Comparison of ENCODE assay signal across 21 cellular contexts in the genomic region with DNA sequence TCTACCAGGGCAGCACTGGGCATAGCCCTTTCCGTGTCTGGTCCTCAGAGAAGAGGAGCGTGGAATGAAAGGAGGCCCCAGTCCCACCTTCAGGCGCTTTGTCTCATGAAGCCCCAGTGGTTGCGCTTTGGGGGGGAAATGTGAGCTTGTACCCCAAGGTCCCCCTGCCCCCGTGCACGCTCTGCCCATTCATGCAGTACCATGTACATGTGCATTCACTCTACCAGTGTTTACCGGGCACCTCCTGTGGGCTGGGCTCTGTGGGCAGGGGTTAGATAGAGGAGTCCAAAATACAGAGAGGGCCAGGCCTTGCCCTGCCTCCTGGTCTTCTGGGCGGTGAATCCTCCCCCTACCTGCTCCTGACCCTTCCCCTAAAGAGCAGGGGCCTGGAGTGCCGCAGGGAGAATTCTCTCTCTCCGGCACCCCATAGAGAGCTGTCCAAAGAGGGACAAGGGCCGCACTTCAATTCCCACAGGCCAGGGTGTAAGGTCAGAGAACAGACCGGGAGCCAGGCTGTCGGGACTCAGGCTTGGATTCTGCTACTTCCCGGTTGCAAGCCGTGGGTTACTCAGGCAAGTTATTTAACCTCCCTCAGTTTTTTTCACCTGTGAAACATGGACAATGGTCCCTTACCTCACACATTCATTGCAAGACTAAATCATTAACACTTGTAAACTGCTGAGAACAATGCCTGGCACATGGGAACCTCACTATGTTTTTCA.
DNase-seq lines count a peak whose midpoint lies in the region; ATAC-seq, FAIRE-seq and TF ChIP-seq lines count a peak whose summit lies in the region.
"Had no signal": no experiment of that assay in that cellular context is flagged by ENCODE, and none has a peak within 500 bp of the region (broad histone marks: within the 10 kb centered on the region; RNA-seq: fewer than 3 reads in every experiment).

No MANE protein-coding gene starts in this region.

- H3K79me1 ChIP-seq in H1 (ENCODE audit: low read depth, low read length) (no peaks in the 10 kb centered on the region), neuronal stem cell (ENCODE audit: low read depth, low read length) (no peaks in the 10 kb centered on the region)

- H3K14ac ChIP-seq in H1 (ENCODE audit: insufficient read length) (no peak overlapping the region), neuronal stem cell (ENCODE audit: low read length) (no peak overlapping the region)

- H4K91ac ChIP-seq in H1 (replicated peaks; ENCODE audit: insufficient read length, low read length) (peak overlapping the region; percentile 26), neuronal stem cell (ENCODE audit: low read depth, low read length, poor library complexity) (no peak overlapping the region)

- no peak overlapping the region for H2BK120ac ChIP-seq in H1 (replicated peaks; ENCODE audit: low read depth, low read length)
- H2BK120ac ChIP-seq in neuronal stem cell (ENCODE audit: low read depth, low read length) = no peak overlapping the region

- no peak for TF ChIP-seq POLR2A in H1 (IDR thresholded peaks at IDR 0.05; ENCODE audit: control extremely low read depth in 1 of 2, low read depth in 2 of 2, low read length in 2 of 2)

- FAIRE-seq in H1 (lab: Jason Lieb, UNC) = no peak
- FAIRE-seq: GM19239, H54 had no signal

- DNase-seq in NT2/D1 (ENCODE audit: low read depth, low spot score) (no peak), H1 (ENCODE audit: low read depth in 1 of 2, low spot score in 2 of 2) (no peak), neuronal stem cell (ENCODE audit: low spot score) (no peak), upper lobe of right lung (peak; percentile 45), SW 1271 (lab: John Stamatoyannopoulos, UW) (no peak), SK-N-DZ (ENCODE audit: low spot score) (no peak)
- DNase-seq: BE2C; EL; Kasumi-1; MG63; NCI-H1417; NCI-H1694 treated with DMSO at 0.1 percent for 48 hours; NCI-H2107; NCI-H510A; NCI-H748 treated with DMSO at 0.1 percent for 48 hours; NK-92 treated with Interleukin-12 subunit alpha and Interleukin-12 subunit beta, amount 100 ng/mL, for 24 hours had no signal

- CTCF ChIA-PET in H1 (lab: Charles Lee; ENCODE audit: partially characterized antibody) = interaction anchor here (0.7 to 0.9 kb wide), 2 partner anchors 15 to 44 kb away, joined by 3 read pairs; no protein-coding TSS in a partner anchor

- H2AFZ ChIP-seq in H1 (ENCODE audit: low read length) (no peak overlapping the region), neuronal stem cell (ENCODE audit: low read length) (no peak overlapping the region)

- no peak for TF ChIP-seq RAD21 in H1 (IDR thresholded peaks at IDR 0.05 in 1 of 2, conservative IDR thresholded peaks at IDR 0.05 in 1 of 2; ENCODE audit: low read depth in 2 of 2, low read length in 2 of 2)

- H3K23ac ChIP-seq in H1 (ENCODE audit: insufficient read length) (no peak overlapping the region), neuronal stem cell (ENCODE audit: low read depth, low read length, poor library complexity) (no peak overlapping the region)

- H4K5ac ChIP-seq in H1 (ENCODE audit: insufficient read length, low read depth, low read length) = no peak overlapping the region

- peak overlapping the region; percentile 29; the same call in 1 of the 2 replicates for H4K8ac ChIP-seq in H1 (ENCODE audit: extremely low read depth, insufficient read depth, low read length)
- H4K8ac ChIP-seq in neuronal stem cell (ENCODE audit: low read depth, low read length) = no peak overlapping the region

- no peaks in the 10 kb centered on the region for H3K9me3 ChIP-seq in NT2/D1 (ENCODE audit: insufficient read depth, low read length)
- no peaks in the 10 kb centered on the region for H3K9me3 ChIP-seq in H1 (ENCODE audit: insufficient read depth in 2 of 2, low read depth in 1 of 2, low read length in 1 of 2)
- no peaks in the 10 kb centered on the region for H3K9me3 ChIP-seq in neuronal stem cell (replicated peaks in 1 of 2; ENCODE audit: control insufficient read depth in 2 of 2, insufficient read depth in 1 of 2, low read depth in 1 of 2, low read length in 2 of 2)
- H3K9me3 ChIP-seq in upper lobe of right lung = no peaks in the 10 kb centered on the region
- H3K9me3 ChIP-seq: BE2C, MG63, Peyer's patch, SJSA1 had no signal

- ATAC-seq in upper lobe of right lung = no peak
- no peak for ATAC-seq in GM19395 (IDR thresholded peaks at IDR 0.05; ENCODE audit: unreplicated experiment)

- no peaks in the 10 kb centered on the region for H3K79me2 ChIP-seq in H1 (ENCODE audit: control insufficient read depth in 1 of 2, insufficient read depth in 2 of 2, low read length in 2 of 2)

- H3K4me3 ChIP-seq in NT2/D1 (ENCODE audit: insufficient read length, low read depth) = no peak overlapping the region
- H3K4me3 ChIP-seq in H1 (ENCODE audit: extremely low read depth in 1 of 4, insufficient read depth in 2 of 4, low read depth in 3 of 4, low read length in 4 of 4) = no peak overlapping the region
- H3K4me3 ChIP-seq in neuronal stem cell (ENCODE audit: low read length in 2 of 2) = no peak overlapping the region
- H3K4me3 ChIP-seq in upper lobe of right lung = no peak overlapping the region
- H3K4me3 ChIP-seq: MG63, Peyer's patch, SJSA1 had no signal

- H3K4me1 ChIP-seq in NT2/D1 (ENCODE audit: insufficient read depth, insufficient read length) (peaks cover 22% of the 10 kb centered on the region), H1 (replicated peaks in 1 of 4; ENCODE audit: control insufficient read depth in 3 of 4, insufficient read depth in 4 of 4, low read length in 3 of 4) (peaks cover 9 to 19% (median 11%) of the 10 kb centered on the region in 4 experiments), neuronal stem cell (ENCODE audit: control insufficient read depth in 2 of 2, insufficient read depth in 1 of 2, low read depth in 1 of 2, low read length in 2 of 2) (peaks cover 0 to 30% of the 10 kb centered on the region in 2 donors), upper lobe of right lung (no peaks in the 10 kb centered on the region)
- H3K4me1 ChIP-seq: BE2C, Peyer's patch, SJSA1 had no signal

- H2BK5ac ChIP-seq in H1 (ENCODE audit: low read depth, low read length) = no peak overlapping the region; the same call in 1 of the 2 replicates
- H2BK5ac ChIP-seq in neuronal stem cell (ENCODE audit: low read length) = no peak overlapping the region

- POLR2A ChIA-PET in H1 (lab: Charles Lee; ENCODE audit: partially characterized antibody) = no interaction called here

- H3K18ac ChIP-seq in H1 (ENCODE audit: extremely low read depth, low read length) = no peak overlapping the region
- peak overlapping the region; percentile 23 for H3K18ac ChIP-seq in neuronal stem cell (ENCODE audit: low read length)

- no peaks in the 10 kb centered on the region for H4K20me1 ChIP-seq in H1 (replicated peaks in 1 of 2; ENCODE audit: control insufficient read depth in 1 of 2, insufficient read depth in 2 of 2, low read length in 2 of 2)

- intact Hi-C loops in upper lobe of right lung (cut with DNase I) = no loop called here

- H3K56ac ChIP-seq in H1 (replicated peaks; ENCODE audit: insufficient read length, low read depth, low read length) = no peak overlapping the region

- H3K36me3 ChIP-seq in NT2/D1 (ENCODE audit: insufficient read depth, insufficient read length, low read length) (no peaks in the 10 kb centered on the region), H1 (ENCODE audit: control insufficient read depth in 2 of 4, insufficient read depth in 4 of 4, low read length in 3 of 4) (no peaks in the 10 kb centered on the region), neuronal stem cell (replicated peaks in 1 of 2; ENCODE audit: control insufficient read depth in 2 of 2, insufficient read depth in 2 of 2, low read length in 2 of 2) (no peaks in the 10 kb centered on the region), upper lobe of right lung (no peaks in the 10 kb centered on the region)
- H3K36me3 ChIP-seq: BE2C, MG63, Peyer's patch, SJSA1 had no signal

- H3K4me2 ChIP-seq in H1 (ENCODE audit: insufficient read depth in 1 of 2, low read depth in 2 of 2, low read length in 2 of 2) (no peak overlapping the region), neuronal stem cell (ENCODE audit: insufficient read depth, low read length, poor library complexity, severe bottlenecking) (no peak overlapping the region)

- peak overlapping the region; percentile 16; the same call in 1 of the 2 replicates for H2BK15ac ChIP-seq in H1 (ENCODE audit: low read length)
- H2BK15ac ChIP-seq in neuronal stem cell (ENCODE audit: low read length) = no peak overlapping the region

- TF ChIP-seq CTCF in H1 (IDR thresholded peaks at IDR 0.05; ENCODE audit: control extremely low read depth in 1 of 3, insufficient read depth in 1 of 3, low read depth in 1 of 3, low read length in 3 of 3) (no peak), upper lobe of right lung (IDR thresholded peaks at IDR 0.05) (no peak)

- H3K27ac ChIP-seq in H1 (ENCODE audit: low read depth, low read length) (no peak overlapping the region), neuronal stem cell (replicated peaks; ENCODE audit: low read length) (no peak overlapping the region), upper lobe of right lung (no peak overlapping the region)
- H3K27ac ChIP-seq: Peyer's patch, SJSA1 had no signal

- H2BK12ac ChIP-seq in H1 (ENCODE audit: low read depth, low read length) (0 out of 2 replicates have a peak overlapping the region, but pooled peaks have one; percentile 17), neuronal stem cell (ENCODE audit: low read length) (no peak overlapping the region)

- H3K9ac ChIP-seq in NT2/D1 (ENCODE audit: insufficient read length, low read depth) (peak overlapping the region; percentile 23), H1 (replicated peaks in 1 of 4; ENCODE audit: extremely low read depth in 1 of 4, low read depth in 3 of 4, low read length in 3 of 4) (no peak overlapping the region), neuronal stem cell (ENCODE audit: low read depth, low read length, poor library complexity) (no peak overlapping the region)

- H3K4ac ChIP-seq in H1 (replicated peaks; ENCODE audit: insufficient read length, low read depth, low read length) = no peak overlapping the region
- no peak overlapping the region for H3K4ac ChIP-seq in neuronal stem cell (ENCODE audit: low read length)

- no peak for TF ChIP-seq EP300 in H1 (IDR thresholded peaks at IDR 0.05; ENCODE audit: borderline replicate concordance in 1 of 2, low read depth in 2 of 2, low read length in 2 of 2)

- H2AK5ac ChIP-seq in H1 (ENCODE audit: low read depth, low read length) = no peak overlapping the region
- H2AK5ac ChIP-seq in neuronal stem cell (ENCODE audit: low read depth, low read length) = no peak overlapping the region

- H2BK20ac ChIP-seq in H1 (ENCODE audit: low read length) = no peak overlapping the region

- 81% methylated on average over 15 of the region's 15 CpGs; no CpG with 5 or more reads in 1 of the 2 experiments for WGBS in H1 (ENCODE audit: extremely low coverage in 1 of 2, insufficient coverage in 1 of 2, insufficient read length in 1 of 2, insufficient replicate concordance in 2 of 2, low coverage in 1 of 2, low lambda C conversion rate in 2 of 2, missing lambda C conversion rate in 1 of 2), 2 experiments
- WGBS in neuronal stem cell (ENCODE audit: extremely low coverage in 2 of 2, insufficient read length in 2 of 2, insufficient replicate concordance in 1 of 2), 2 donors = no CpG with 5 or more reads among the region's 15 CpGs

- H3K27me3 ChIP-seq in NT2/D1 (ENCODE audit: insufficient read depth, insufficient read length) (no peaks in the 10 kb centered on the region), H1 (replicated peaks in 1 of 4; ENCODE audit: control insufficient read depth in 3 of 4, extremely low read depth in 1 of 4, insufficient read depth in 3 of 4, low read length in 3 of 4) (no peaks in the 10 kb centered on the region), neuronal stem cell (ENCODE audit: control insufficient read depth in 3 of 3, insufficient read depth in 3 of 3, low read depth in 1 of 3, low read length in 3 of 3) (peaks cover 0 to 67% (median 0%) of the 10 kb centered on the region in 3 experiments), upper lobe of right lung (peaks cover 3% of the 10 kb centered on the region)
- H3K27me3 ChIP-seq: BE2C, MG63, Peyer's patch had no signal

- H3K23me2 ChIP-seq in H1 (ENCODE audit: low read depth, low read length) = no peaks in the 10 kb centered on the region
